Comparison of ENCODE assay signal across 31 cellular contexts in the genomic region with DNA sequence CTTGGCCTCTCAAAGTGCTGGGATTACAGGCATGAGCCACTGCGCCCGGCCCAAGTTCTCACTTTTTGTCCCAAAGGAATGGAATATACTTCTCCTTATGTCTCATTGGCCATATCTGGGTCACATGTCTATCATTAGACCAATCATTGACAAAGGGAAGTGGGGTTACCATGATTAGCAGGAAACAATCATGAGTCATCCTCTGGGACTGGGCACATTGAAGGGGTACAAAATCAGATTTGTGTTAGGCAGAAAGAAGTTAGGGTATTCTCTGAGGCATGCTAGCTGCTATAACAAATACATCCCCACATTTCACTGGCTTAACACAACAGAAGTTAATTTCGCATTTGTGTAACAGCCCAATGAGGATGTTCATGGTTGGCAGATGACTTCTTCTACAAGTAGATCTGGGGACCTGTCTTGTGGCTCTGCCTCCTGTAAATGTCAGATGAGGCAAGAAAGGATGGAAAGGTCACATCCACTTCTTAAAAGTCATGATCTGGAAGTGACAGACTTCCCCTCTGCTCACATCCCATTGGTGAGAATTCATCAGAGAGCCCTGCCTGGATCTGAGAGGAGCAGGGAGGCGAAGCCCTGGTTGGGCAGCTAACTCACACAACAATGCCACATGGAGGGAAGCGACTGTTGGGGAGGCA. TPM values are rescaled to one million over a fixed set of nuclear protein-coding genes. Genes with fewer than 3 reads are reported as not detected.
"Had no signal": no experiment of that assay in that cellular context is flagged by ENCODE, and none has a peak within 500 bp of the region (broad histone marks: within the 10 kb centered on the region; RNA-seq: fewer than 3 reads in every experiment).

No MANE protein-coding gene starts in this region.

- ATAC-seq: heart right ventricle, left colon, pancreas, psoas muscle, WTC11 had no signal

- H3K36me3 ChIP-seq: ascending aorta, brain microvascular endothelial cell, heart right ventricle, pancreas, right atrium auricular region, suprapubic skin, tibial nerve had no signal

- H3K27me3 ChIP-seq: ascending aorta, right atrium auricular region had no signal

- H3K9me3 Mint-ChIP-seq: activated T-helper 1 cell treated with anti-CD3 and anti-CD28 coated beads, Interleukin-12 subunit alpha, Interleukin-12 subunit beta, Interleukin-2, Interleukin-4 antibody, amounts not matched to agents 30 ng/mL and 10 ng/mL and 1 ng/mL, durations not matched to agents 14 hours and 24 hours and 36 hours; memory B cell; nephron had no signal

- H3K36me3 Mint-ChIP-seq: memory B cell, WTC11 had no signal

- H3K4me3 ChIP-seq: ascending aorta, heart right ventricle, pancreas, psoas muscle, right atrium auricular region, suprapubic skin, tibial nerve had no signal

- H3K9me3 ChIP-seq: ascending aorta, heart right ventricle, pancreas, psoas muscle, right atrium auricular region, suprapubic skin, tibial nerve had no signal

- FAIRE-seq: endometrium, pancreas, urothelium cell line had no signal

- H3K27ac ChIP-seq: ascending aorta, brain microvascular endothelial cell, heart right ventricle, pancreas, psoas muscle, right atrium auricular region, suprapubic skin, tibial nerve had no signal

- H3K4me1 ChIP-seq: pancreas had no signal

- H3K4me3 Mint-ChIP-seq: activated T-helper 1 cell treated with anti-CD3 and anti-CD28 coated beads, Interleukin-12 subunit alpha, Interleukin-12 subunit beta, Interleukin-2, Interleukin-4 antibody, amounts not matched to agents 30 ng/mL and 10 ng/mL and 1 ng/mL, durations not matched to agents 14 hours and 24 hours and 36 hours; dendritic cell treated with granulocyte-macrophage colony-stimulating factor and Interleukin-4, amounts not matched to agents 40 ng/mL and 50 ng/mL, for 4 days; memory B cell; nephron; WTC11 had no signal

- H3K27ac Mint-ChIP-seq: activated T-helper 1 cell treated with anti-CD3 and anti-CD28 coated beads, Interleukin-12 subunit alpha, Interleukin-12 subunit beta, Interleukin-2, Interleukin-4 antibody, amounts not matched to agents 30 ng/mL and 10 ng/mL and 1 ng/mL, durations not matched to agents 14 hours and 24 hours and 36 hours; dendritic cell treated with granulocyte-macrophage colony-stimulating factor and Interleukin-4, amounts not matched to agents 40 ng/mL and 50 ng/mL, for 4 days; memory B cell; nephron; WTC11 had no signal

- DNase-seq: activated CD4-positive, alpha-beta T cell treated with anti-CD3 and anti-CD28 coated beads for 4 hours; activated CD4-positive, alpha-beta T cell treated with anti-CD3 and anti-CD28 coated beads, Interleukin-2, amount 50 U/mL, for 48 hours; activated gamma-delta T cell; activated naive CD4-positive, alpha-beta T cell treated with anti-CD3 and anti-CD28 coated beads, Interleukin-2, amount 50 U/mL, for 16 hours; brain microvascular endothelial cell; caudate nucleus; effector CD4-positive, alpha-beta T cell; heart right ventricle; islet precursor cell; left colon; pancreas; psoas muscle; stimulated activated CD4-positive, alpha-beta T cell treated with anti-CD3 and anti-CD28 coated beads, Interleukin-4, amount 100 ng/mL, for 24 hours; stimulated activated naive CD4-positive, alpha-beta T cell treated with Interleukin-2 at 50 U/mL for 16 hours; T-helper 9 cell had no signal

RNA-seq across cellular contexts. Expression of a gene that starts 3.1 kb away (rescaled TPM):
- total RNA-seq: activated T-helper 1 cell treated with anti-CD3 and anti-CD28 coated beads, Interleukin-12 subunit alpha, Interleukin-12 subunit beta, Interleukin-2, Interleukin-4 antibody, amounts not matched to agents 30 ng/mL and 10 ng/mL and 1 ng/mL, durations not matched to agents 14 hours and 24 hours and 36 hours; ascending aorta; epithelial cell of proximal tubule; fibroblast of villous mesenchyme; heart right ventricle; left colon; mononuclear cell; myocyte; pancreas; psoas muscle; right atrium auricular region; suprapubic skin; tibial nerve had no signal
- polyA plus RNA-seq: adipose tissue, heart right ventricle, pancreas, psoas muscle had no signal
